16 cellular contexts compared by ENCODE assay signal in genomic region chr11:1931326-1931725, GRCh38. TPM values are rescaled to one million over a fixed set of nuclear protein-coding genes. Genes with fewer than 3 reads are reported as not detected.
A peak's percentile ranks its signal among the peaks of the same experiment; 100 is the strongest.
DNase-seq lines count a peak whose midpoint lies in the region; ATAC-seq and TF ChIP-seq lines count a peak whose summit lies in the region.
"Had no signal": no experiment of that assay in that cellular context is flagged by ENCODE, and none has a peak within 500 bp of the region (broad histone marks: within the 10 kb centered on the region; RNA-seq: fewer than 3 reads in every experiment).

No MANE protein-coding gene starts in this region.

- H3K36me3 ChIP-seq in H7 (replicated peaks; ENCODE audit: control insufficient read depth, insufficient read depth, low read length) (no peaks in the 10 kb centered on the region), esophagus muscularis mucosa (peaks cover 0 to 3% (median 0%) of the 10 kb centered on the region in 4 donors), hepatocyte (replicated peaks; ENCODE audit: insufficient read depth, low read depth) (no peaks in the 10 kb centered on the region)

- DNase-seq in H7 (peak; percentile 52), esophagus muscularis mucosa (ENCODE audit: extremely low spot score) (no peak), hepatocyte (ENCODE audit: low spot score) (no peak), skeletal muscle cell (ENCODE audit: low read depth) (peak; percentile 60), ACHN (no peak), NCI-H524 (lab: John Stamatoyannopoulos, UW) (no peak), NCI-H2107 treated with DMSO at 0.1 percent for 48 hours (lab: John Stamatoyannopoulos, UW; ENCODE audit: unreplicated experiment) (no peak)
- DNase-seq: activated naive CD8-positive, alpha-beta T cell treated with anti-CD3 and anti-CD28 coated beads, Interleukin-2, amount 10 ng/mL, durations not matched to agents 7 days and 5 days; MV-4-11; stimulated activated CD4-positive, alpha-beta T cell treated with anti-CD3 and anti-CD28 coated beads, Interleukin-4, amount 100 ng/mL, for 24 hours had no signal

- H3K9me3 ChIP-seq in esophagus muscularis mucosa (no peaks in the 10 kb centered on the region), hepatocyte (ENCODE audit: low read depth) (no peaks in the 10 kb centered on the region)

- peak overlapping the region; percentile 47 for H3K4me2 ChIP-seq in hepatocyte

- ATAC-seq in HG02840 (IDR thresholded peaks at IDR 0.05; ENCODE audit: low FRiP score, unreplicated experiment), result no peak
- ATAC-seq: activated CD4-positive, CD25-positive, alpha-beta regulatory T cell treated with anti-CD3 and anti-CD28 coated beads, Interleukin-2, amount 50 U/mL, for 24 hours; esophagus mucosa had no signal

- intact Hi-C loops in esophagus muscularis mucosa (cut with DNase I), result no loop called here

- H3K27me3 ChIP-seq in H7 (ENCODE audit: control insufficient read depth, insufficient read depth, low read length) (no peaks in the 10 kb centered on the region), esophagus muscularis mucosa (no peaks in the 10 kb centered on the region), hepatocyte (no peaks in the 10 kb centered on the region)

- H3K27ac ChIP-seq in esophagus muscularis mucosa (replicated peaks in 1 of 4) (peak overlapping the region; percentile 25 to 49 (median 36)), hepatocyte (peak overlapping the region; percentile 82)

- in situ Hi-C loops in ACHN (cut with HindIII; ENCODE audit: low pct_ligation_motif_present, low pct_unique_long_range_greater_than_20kb, low sequenced_read_pairs), result no loop called here

- no peaks in the 10 kb centered on the region for H3K79me2 ChIP-seq in hepatocyte

- peaks cover 13 to 33% (median 26%) of the 10 kb centered on the region in 4 donors for H3K4me1 ChIP-seq in esophagus muscularis mucosa
- peaks cover 37% of the 10 kb centered on the region for H3K4me1 ChIP-seq in hepatocyte (ENCODE audit: insufficient read depth)

- no peak overlapping the region for H3K4me3 ChIP-seq in H7 (ENCODE audit: insufficient read depth, low read depth, low read length)
- H3K4me3 ChIP-seq in esophagus muscularis mucosa, result no peak overlapping the region
- no peak overlapping the region for H3K4me3 ChIP-seq in hepatocyte
- no peak overlapping the region for H3K4me3 ChIP-seq in skeletal muscle cell (ENCODE audit: low read depth, low read length)

- no peak for TF ChIP-seq CTCF in esophagus muscularis mucosa (IDR thresholded peaks at IDR 0.05)
- no peak for TF ChIP-seq CTCF in hepatocyte (IDR thresholded peaks at IDR 0.05; ENCODE audit: poor library complexity)

- no peak for TF ChIP-seq POLR2A in esophagus muscularis mucosa (IDR thresholded peaks at IDR 0.05; ENCODE audit: low read depth)

- no peaks in the 10 kb centered on the region for H3K9me2 ChIP-seq in hepatocyte (replicated peaks; ENCODE audit: insufficient read depth)

- no peaks in the 10 kb centered on the region for H4K20me1 ChIP-seq in hepatocyte (ENCODE audit: insufficient read depth, poor library complexity, severe bottlenecking)

- H2AFZ ChIP-seq in hepatocyte, result no peak overlapping the region

- no peak for TF ChIP-seq EP300 in esophagus muscularis mucosa (IDR thresholded peaks at IDR 0.05)

- WGBS in esophagus muscularis mucosa, result 36% methylated on average over 13 of the region's 13 CpGs
- whole genome bisulfite sequencing in hepatocyte (ENCODE audit: low lambda C conversion rate, missing lambda C conversion rate), result 42% methylated on average over 13 of the region's 13 CpGs

RNA-seq across cellular contexts. Expression of gene TNNT3, which starts 11.8 kb away (rescaled TPM):
- not detected in 2 replicates for total RNA-seq in H7 (2014; rRNA removed; shearing (Covaris generic))
- 1 to 10 TPM; 2.8 to 6.0 (median 3.6) TPM for total RNA-seq in esophagus muscularis mucosa
- total RNA-seq in hepatocyte, result 19.2 and 20.6 TPM in 2 replicates
- 29.9 and 41.4 TPM in 2 replicates for polyA plus RNA-seq in hepatocyte
- total RNA-seq: kidney epithelial cell, renal cortical epithelial cell had no signal
- polyA plus RNA-seq: CD4-positive, alpha-beta memory T cell had no signal

RNA-seq across cellular contexts. Expression of gene MRPL23, which starts 15.8 kb away (rescaled TPM):
- 75.9 and 91.1 TPM in 2 replicates for total RNA-seq in H7 (2014; rRNA removed; shearing (Covaris generic))
- total RNA-seq in esophagus muscularis mucosa (100 to 1,000 TPM in 1 of 4 donors, 10 to 100 TPM in 3; 82.0 to 153 (median 92.4) TPM), hepatocyte (54.0 and 75.2 TPM in 2 replicates)
- 41.4 and 54.8 TPM in 2 replicates for polyA plus RNA-seq in hepatocyte

RNA-seq across cellular contexts. Expression of gene PRR33, which starts 39.6 kb away (rescaled TPM):
- total RNA-seq in H7 (2014; rRNA removed; shearing (Covaris generic)), result not detected in 2 replicates
- total RNA-seq in esophagus muscularis mucosa (not detected), hepatocyte (not detected in 2 replicates)
- 0.29 and 0.47 TPM in 2 replicates for polyA plus RNA-seq in hepatocyte
- total RNA-seq: activated naive CD8-positive, alpha-beta T cell treated with anti-CD3 and anti-CD28 coated beads, Interleukin-2, amount 10 ng/mL, durations not matched to agents 7 days and 5 days; CD4-positive, alpha-beta memory T cell; esophagus mucosa; kidney epithelial cell; renal cortical epithelial cell had no signal

Comparison
In these comparisons a context has a peak if more than half of its experiments do, and no peak if none do; other contexts are left out.
1. DNase-seq: peak in H7 (single experiment) and skeletal muscle cell (single experiment); none in esophagus muscularis mucosa (single experiment), hepatocyte (single experiment), ACHN (single experiment), NCI-H524 (0 of 2) and NCI-H2107 treated with DMSO at 0.1 percent for 48 hours (single experiment).